ENCODE assay signal across 1 cellular context in genomic region chr6:109237986-109238329, GRCh38.
TF ChIP-seq lines count a peak whose summit lies in the region.

No MANE protein-coding gene starts in this region.

TF ChIP-seq in K562, 482 proteins besides CTCF, POLR2A, EP300 and RAD21 (continued from another document and continues in another):
- no peak for TF ChIP-seq PYGO2 (tag; IDR thresholded peaks at IDR 0.05)
- no peak for TF ChIP-seq XRCC3 (IDR thresholded peaks at IDR 0.05)
- no peak for TF ChIP-seq MAFG (tag; conservative IDR thresholded peaks at IDR 0.05)
- TF ChIP-seq ETV5 (CRISPR knock-in tag; IDR thresholded peaks at IDR 0.05; ENCODE audit: low read depth), result no peak
- TF ChIP-seq JUND (IDR thresholded peaks at IDR 0.05; ENCODE audit: borderline replicate concordance, low read depth, low read length), result no peak
- no peak for TF ChIP-seq JUND (tag; IDR thresholded peaks at IDR 0.05; ENCODE audit: borderline replicate concordance, low read depth, low read length)
- no peak for TF ChIP-seq MAFK (IDR thresholded peaks at IDR 0.05; ENCODE audit: low read length)
- no peak for TF ChIP-seq ESRRA (IDR thresholded peaks at IDR 0.05; ENCODE audit: borderline replicate concordance, low read depth)
- no peak for TF ChIP-seq ZNF561 (CRISPR knock-in tag; conservative IDR thresholded peaks at IDR 0.05)
- 0 out of 2 replicates have a peak, but pooled peaks have one; percentile 3 for TF ChIP-seq NFRKB (IDR thresholded peaks at IDR 0.05; ENCODE audit: low read depth)
- TF ChIP-seq ZNF639 (CRISPR knock-in tag; conservative IDR thresholded peaks at IDR 0.05 in 1 of 2, IDR thresholded peaks at IDR 0.05 in 1 of 2), result peak in 1 of 2 experiments; percentile 1; a peak in 1 of 4 replicates
- no peak for TF ChIP-seq CEBPG (CRISPR knock-in tag; IDR thresholded peaks at IDR 0.05)
- peak in 1 of 2 experiments; percentile 78; a peak in 1 of 4 replicates for TF ChIP-seq CEBPG (tag; conservative IDR thresholded peaks at IDR 0.05 in 1 of 2, IDR thresholded peaks at IDR 0.05 in 1 of 2)
- no peak; the same call in 1 of the 2 replicates for TF ChIP-seq TCF7 (IDR thresholded peaks at IDR 0.05; ENCODE audit: borderline replicate concordance)
- no peak for TF ChIP-seq KLF13 (tag; IDR thresholded peaks at IDR 0.05; ENCODE audit: borderline replicate concordance, low read depth)
- TF ChIP-seq CBX2 (IDR thresholded peaks at IDR 0.05; ENCODE audit: insufficient read depth, low read length, poor library complexity, severe bottlenecking), result no peak
- TF ChIP-seq HMBOX1 (IDR thresholded peaks at IDR 0.05), result no peak
- no peak for TF ChIP-seq TCF3 (CRISPR knock-in tag; IDR thresholded peaks at IDR 0.05)
- no peak for TF ChIP-seq ZNF253 (CRISPR knock-in tag; conservative IDR thresholded peaks at IDR 0.05)
- TF ChIP-seq RBFOX2 (IDR thresholded peaks at IDR 0.05; ENCODE audit: low read depth, low read length), result peak; percentile 50; the same call in 1 of the 2 replicates
- TF ChIP-seq SIN3A (IDR thresholded peaks at IDR 0.05; ENCODE audit: borderline replicate concordance in 2 of 2, control insufficient read depth in 1 of 2, low read depth in 2 of 2, low read length in 2 of 2), result no peak
- no peak for TF ChIP-seq KDM2B (CRISPR knock-in tag; IDR thresholded peaks at IDR 0.05)
- TF ChIP-seq CTBP1 (IDR thresholded peaks at IDR 0.05; ENCODE audit: borderline replicate concordance), result peak; percentile 1; the same call in 1 of the 2 replicates
- no peak for TF ChIP-seq ARID4B (CRISPR knock-in tag; IDR thresholded peaks at IDR 0.05)
- TF ChIP-seq HDGF (IDR thresholded peaks at IDR 0.05), result 0 out of 2 replicates have a peak, but pooled peaks have one; percentile 3
- no peak for TF ChIP-seq WHSC1 (IDR thresholded peaks at IDR 0.05; ENCODE audit: low read length)
- TF ChIP-seq ZBTB40 (IDR thresholded peaks at IDR 0.05), result no peak
- TF ChIP-seq ZBTB40 (CRISPR knock-in tag; IDR thresholded peaks at IDR 0.05), result no peak
- TF ChIP-seq ZNF644 (tag; IDR thresholded peaks at IDR 0.05; ENCODE audit: low read depth), result peak; percentile 69; the same call in 1 of the 2 replicates
- TF ChIP-seq PBX2 (CRISPR knock-in tag; IDR thresholded peaks at IDR 0.05; ENCODE audit: low read depth), result no peak
- no peak for TF ChIP-seq PBX2 (tag; conservative IDR thresholded peaks at IDR 0.05; ENCODE audit: low read depth)
- TF ChIP-seq PTRF (tag; IDR thresholded peaks at IDR 0.05), result no peak
- no peak for TF ChIP-seq ZKSCAN3 (CRISPR knock-in tag; IDR thresholded peaks at IDR 0.05)
- no peak for TF ChIP-seq OTX1 (CRISPR knock-in tag; IDR thresholded peaks at IDR 0.05)
- no peak for TF ChIP-seq CHCHD3 (CRISPR knock-in tag; IDR thresholded peaks at IDR 0.05)
- no peak for TF ChIP-seq ZNF212 (CRISPR knock-in tag; IDR thresholded peaks at IDR 0.05)
- TF ChIP-seq SAP30 (IDR thresholded peaks at IDR 0.05; ENCODE audit: borderline replicate concordance, insufficient read depth, low read depth, low read length, poor library complexity, severe bottlenecking), result no peak
- no peak for TF ChIP-seq ID3 (CRISPR knock-in tag; IDR thresholded peaks at IDR 0.05)
- 0 out of 2 replicates have a peak, but pooled peaks have one; percentile 6 for TF ChIP-seq ID3 (tag; IDR thresholded peaks at IDR 0.05)
- no peak for TF ChIP-seq CBFB (CRISPR knock-in tag; IDR thresholded peaks at IDR 0.05)
- TF ChIP-seq ZNF41 (CRISPR knock-in tag; conservative IDR thresholded peaks at IDR 0.05), result no peak
- no peak for TF ChIP-seq TEAD1 (CRISPR knock-in tag; IDR thresholded peaks at IDR 0.05)
- TF ChIP-seq POLR2G (IDR thresholded peaks at IDR 0.05; ENCODE audit: low read depth, low read length), result 0 out of 2 replicates have a peak, but pooled peaks have one; percentile 16
- TF ChIP-seq TCFL5 (CRISPR knock-in tag; conservative IDR thresholded peaks at IDR 0.05), result no peak
- no peak for TF ChIP-seq ADNP (tag; IDR thresholded peaks at IDR 0.05)
- no peak for TF ChIP-seq ZNF143 (CRISPR knock-in tag; IDR thresholded peaks at IDR 0.05)
